1 cellular context compared by ENCODE assay signal in genomic region chr11:61042537-61042936, GRCh38.
TF ChIP-seq lines count a peak whose summit lies in the region.

No MANE protein-coding gene starts in this region.

TF ChIP-seq in GM12878, 131 proteins besides CTCF, POLR2A, EP300 and RAD21:
- no peak for TF ChIP-seq HDAC6 (IDR thresholded peaks at IDR 0.05; ENCODE audit: unreplicated experiment)
- TF ChIP-seq CBFB (IDR thresholded peaks at IDR 0.05; ENCODE audit: low read depth) = 0 out of 2 replicates have a peak, but pooled peaks have one; percentile 4
- TF ChIP-seq NFYA (IDR thresholded peaks at IDR 0.05; ENCODE audit: borderline replicate concordance, low read depth, low read length) = no peak
- TF ChIP-seq BHLHE40 (IDR thresholded peaks at IDR 0.05; ENCODE audit: borderline replicate concordance in 1 of 2, low read depth in 2 of 2, low read length in 1 of 2) = peak in 1 of 2 experiments; percentile 64; a peak in 1 of 4 replicates
- no peak for TF ChIP-seq NKRF (conservative IDR thresholded peaks at IDR 0.05)
